Comparison of ENCODE assay signal across 19 cellular contexts in genomic region chr18:59659486-59660187, GRCh38. TPM values are rescaled to one million over a fixed set of nuclear protein-coding genes. Genes with fewer than 3 reads are reported as not detected.
DNase-seq lines count a peak whose midpoint lies in the region; ATAC-seq and TF ChIP-seq lines count a peak whose summit lies in the region.
"Had no signal": no experiment of that assay in that cellular context is flagged by ENCODE, and none has a peak within 500 bp of the region (broad histone marks: within the 10 kb centered on the region; RNA-seq: fewer than 3 reads in every experiment).

No MANE protein-coding gene starts in this region.

- no peak for ATAC-seq in lower lobe of right lung
- ATAC-seq: activated naive CD8-positive, alpha-beta T cell treated with anti-CD3 and anti-CD28 coated beads, Interleukin-2, amount 50 U/mL, for 24 hours; HCT116; right cardiac atrium; stimulated activated naive CD8-positive, alpha-beta T cell treated with anti-CD3 and anti-CD28 coated beads, Interleukin-15, amount 100 ng/mL, for 72 hours had no signal

- no peaks in the 10 kb centered on the region for H3K4me1 ChIP-seq in lower lobe of right lung

- H3K9me3 Mint-ChIP-seq in HFFc6: no peaks in the 10 kb centered on the region
- no peaks in the 10 kb centered on the region for H3K9me3 Mint-ChIP-seq in type B pancreatic cell
- H3K9me3 Mint-ChIP-seq: activated naive CD8-positive, alpha-beta T cell treated with anti-CD3 and anti-CD28 coated beads, Interleukin-2, amount 50 U/mL, for 24 hours; CD4-positive, alpha-beta T cell; stimulated activated naive CD8-positive, alpha-beta T cell treated with anti-CD3 and anti-CD28 coated beads, Interleukin-15, amount 100 ng/mL, for 72 hours had no signal

- H3K4me3 Mint-ChIP-seq in HFFc6: peak overlapping the region; percentile 75
- H3K4me3 Mint-ChIP-seq in type B pancreatic cell: peak overlapping the region; percentile 39
- H3K4me3 Mint-ChIP-seq: activated naive CD8-positive, alpha-beta T cell treated with anti-CD3 and anti-CD28 coated beads, Interleukin-2, amount 50 U/mL, for 24 hours; CD4-positive, alpha-beta T cell; stimulated activated naive CD8-positive, alpha-beta T cell treated with anti-CD3 and anti-CD28 coated beads, Interleukin-15, amount 100 ng/mL, for 72 hours had no signal

- H3K36me3 ChIP-seq in brain microvascular endothelial cell (replicated peaks) (no peaks in the 10 kb centered on the region), lower lobe of right lung (no peaks in the 10 kb centered on the region)

- no peaks in the 10 kb centered on the region for H3K9me3 ChIP-seq in lower lobe of right lung

- TF ChIP-seq CTCF in HFFc6 (IDR thresholded peaks at IDR 0.05) (no peak), brain microvascular endothelial cell (IDR thresholded peaks at IDR 0.05; ENCODE audit: low read depth, low read length, missing control alignments) (no peak), lower lobe of right lung (IDR thresholded peaks at IDR 0.05) (no peak), type B pancreatic cell (conservative IDR thresholded peaks at IDR 0.05) (peak; percentile 16)

- intact Hi-C loops in lower lobe of right lung (cut with DNase I): no loop called here

- DNase-seq in HFFc6 (peak; percentile 32), brain microvascular endothelial cell (peak; percentile 39), lower lobe of right lung (no peak), type B pancreatic cell (ENCODE audit: extremely low spot score, unreplicated experiment) (no peak), NCI-H2171 treated with DMSO at 0.1 percent for 48 hours (lab: John Stamatoyannopoulos, UW) (no peak), nucleus accumbens (lab: John Stamatoyannopoulos, UW) (no peak)
- no peak for DNase-seq in activated naive CD4-positive, alpha-beta T cell treated with Interleukin-2 at 50 U/mL for 16 hours
- DNase-seq: activated CD4-positive, CD25-positive, alpha-beta regulatory T cell treated with anti-CD3 and anti-CD28 coated beads, Interleukin-2, amount 50 U/mL, for 72 hours; activated naive CD8-positive, alpha-beta T cell treated with anti-CD3 and anti-CD28 coated beads, Interleukin-2, amount 50 U/mL, for 24 hours; activated T-cell treated with anti-CD3 and anti-CD28 coated beads, Interleukin-2, amount 50 U/mL, for 1 hour; CD4-positive, alpha-beta T cell; cortex of kidney; NCI-H1092; NCI-H345; OCI-M1; right cardiac atrium; stimulated activated naive CD8-positive, alpha-beta T cell treated with anti-CD3 and anti-CD28 coated beads, Interleukin-15, amount 100 ng/mL, for 72 hours; SW 1271 had no signal

- H3K4me1 Mint-ChIP-seq in HFFc6 (ENCODE audit: low read depth): peaks cover 93% of the 10 kb centered on the region
- peaks cover 49% of the 10 kb centered on the region for H3K4me1 Mint-ChIP-seq in type B pancreatic cell (ENCODE audit: unreplicated experiment)
- H3K4me1 Mint-ChIP-seq: activated naive CD8-positive, alpha-beta T cell treated with anti-CD3 and anti-CD28 coated beads, Interleukin-2, amount 50 U/mL, for 24 hours; stimulated activated naive CD8-positive, alpha-beta T cell treated with anti-CD3 and anti-CD28 coated beads, Interleukin-15, amount 100 ng/mL, for 72 hours had no signal

- H3K27me3 ChIP-seq in brain microvascular endothelial cell (replicated peaks): no peaks in the 10 kb centered on the region
- no peaks in the 10 kb centered on the region for H3K27me3 ChIP-seq in lower lobe of right lung (ENCODE audit: low read depth)

- peak overlapping the region; percentile 57 for H3K4me3 ChIP-seq in brain microvascular endothelial cell (ENCODE audit: low read depth, low read length)
- peak overlapping the region; percentile 6 for H3K4me3 ChIP-seq in lower lobe of right lung

- H3K27me3 Mint-ChIP-seq in HFFc6 (ENCODE audit: insufficient read depth) (no peaks in the 10 kb centered on the region), type B pancreatic cell (peaks cover 6% of the 10 kb centered on the region)
- H3K27me3 Mint-ChIP-seq: stimulated activated naive CD8-positive, alpha-beta T cell treated with anti-CD3 and anti-CD28 coated beads, Interleukin-15, amount 100 ng/mL, for 72 hours had no signal

- H3K27ac ChIP-seq in brain microvascular endothelial cell (peak overlapping the region; percentile 10), lower lobe of right lung (no peak overlapping the region)

- H3K27ac Mint-ChIP-seq in HFFc6 (peak overlapping the region; percentile 60), type B pancreatic cell (no peak overlapping the region)
- H3K27ac Mint-ChIP-seq: activated naive CD8-positive, alpha-beta T cell treated with anti-CD3 and anti-CD28 coated beads, Interleukin-2, amount 50 U/mL, for 24 hours; CD4-positive, alpha-beta T cell; stimulated activated naive CD8-positive, alpha-beta T cell treated with anti-CD3 and anti-CD28 coated beads, Interleukin-15, amount 100 ng/mL, for 72 hours had no signal

- H3K36me3 Mint-ChIP-seq in HFFc6 (ENCODE audit: low read depth) (peaks cover 15% of the 10 kb centered on the region), type B pancreatic cell (no peaks in the 10 kb centered on the region)

- in situ Hi-C loops in brain microvascular endothelial cell (cut with HindIII; ENCODE audit: low pct_ligation_motif_present, low sequenced_read_pairs): no loop called here

RNA-seq across cellular contexts. Expression of gene CCBE1, which starts 37.6 kb away (rescaled TPM):
- total RNA-seq in HFFc6 (2021; fragmentation: NEBNext Ultra II Directional; extraction: Animal tissue kit (Norgen Biotek cat#: 25700)): 100 to 1,000 TPM; 161 to 223 (median 206) TPM
- total RNA-seq in lower lobe of right lung (14.0 TPM), type B pancreatic cell (ENCODE audit: low replicate concordance) (8.3 and 51.3 TPM in 2 replicates)
- total RNA-seq: CD4-positive, alpha-beta T cell had no signal

Comparison
In these comparisons a context has a peak if more than half of its experiments do, and no peak if none do; other contexts are left out.
1. DNase-seq: peak in HFFc6 (single experiment) and brain microvascular endothelial cell (single experiment); none in lower lobe of right lung (single experiment), type B pancreatic cell (single experiment), activated naive CD4-positive, alpha-beta T cell treated with Interleukin-2 at 50 U/mL for 16 hours (single experiment), NCI-H2171 treated with DMSO at 0.1 percent for 48 hours (single experiment) and nucleus accumbens (0 of 56).